ENCODE assay signal across 1 cellular context in genomic region chr2:196729418-196729817, GRCh38.
TF ChIP-seq lines count a peak whose summit lies in the region.

No MANE protein-coding gene starts in this region.

TF ChIP-seq in HepG2, 621 proteins besides CTCF, POLR2A, EP300 and RAD21 (continued from another document and continues in another):
- no peak for TF ChIP-seq TBP (CRISPR knock-in tag; IDR thresholded peaks at IDR 0.05)
- peak; percentile 62; the same call in 1 of the 2 replicates for TF ChIP-seq ZBTB7B (CRISPR knock-in tag; IDR thresholded peaks at IDR 0.05)
- TF ChIP-seq, protein P1, sequence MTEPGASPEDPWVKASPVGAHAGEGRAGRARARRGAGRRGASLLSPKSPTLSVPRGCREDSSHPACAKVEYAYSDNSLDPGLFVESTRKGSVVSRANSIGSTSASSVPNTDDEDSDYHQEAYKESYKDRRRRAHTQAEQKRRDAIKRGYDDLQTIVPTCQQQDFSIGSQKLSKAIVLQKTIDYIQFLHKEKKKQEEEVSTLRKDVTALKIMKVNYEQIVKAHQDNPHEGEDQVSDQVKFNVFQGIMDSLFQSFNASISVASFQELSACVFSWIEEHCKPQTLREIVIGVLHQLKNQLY (CRISPR knock-in tag; IDR thresholded peaks at IDR 0.05) = peak; percentile 40; the same call in 1 of the 2 replicates
- TF ChIP-seq SP140L (CRISPR knock-in tag; IDR thresholded peaks at IDR 0.05; ENCODE audit: borderline replicate concordance) = no peak
- no peak for TF ChIP-seq BRCA1 (CRISPR knock-in tag; IDR thresholded peaks at IDR 0.05)
- no peak for TF ChIP-seq PCBP1 (IDR thresholded peaks at IDR 0.05; ENCODE audit: borderline replicate concordance, low read depth, low read length)
- no peak for TF ChIP-seq ZNF350 (CRISPR knock-in tag; IDR thresholded peaks at IDR 0.05; ENCODE audit: borderline replicate concordance, low read depth)
- peak; percentile 90 for TF ChIP-seq KDM6A (CRISPR knock-in tag; IDR thresholded peaks at IDR 0.05; ENCODE audit: low read depth)
- TF ChIP-seq REXO4 (CRISPR knock-in tag; IDR thresholded peaks at IDR 0.05; ENCODE audit: borderline replicate concordance) = no peak
- no peak for TF ChIP-seq KLF9 (CRISPR knock-in tag; IDR thresholded peaks at IDR 0.05; ENCODE audit: low read depth)
- peak; percentile 70 for TF ChIP-seq ZNF614 (CRISPR knock-in tag; IDR thresholded peaks at IDR 0.05; ENCODE audit: borderline replicate concordance)
- TF ChIP-seq, protein P2, sequence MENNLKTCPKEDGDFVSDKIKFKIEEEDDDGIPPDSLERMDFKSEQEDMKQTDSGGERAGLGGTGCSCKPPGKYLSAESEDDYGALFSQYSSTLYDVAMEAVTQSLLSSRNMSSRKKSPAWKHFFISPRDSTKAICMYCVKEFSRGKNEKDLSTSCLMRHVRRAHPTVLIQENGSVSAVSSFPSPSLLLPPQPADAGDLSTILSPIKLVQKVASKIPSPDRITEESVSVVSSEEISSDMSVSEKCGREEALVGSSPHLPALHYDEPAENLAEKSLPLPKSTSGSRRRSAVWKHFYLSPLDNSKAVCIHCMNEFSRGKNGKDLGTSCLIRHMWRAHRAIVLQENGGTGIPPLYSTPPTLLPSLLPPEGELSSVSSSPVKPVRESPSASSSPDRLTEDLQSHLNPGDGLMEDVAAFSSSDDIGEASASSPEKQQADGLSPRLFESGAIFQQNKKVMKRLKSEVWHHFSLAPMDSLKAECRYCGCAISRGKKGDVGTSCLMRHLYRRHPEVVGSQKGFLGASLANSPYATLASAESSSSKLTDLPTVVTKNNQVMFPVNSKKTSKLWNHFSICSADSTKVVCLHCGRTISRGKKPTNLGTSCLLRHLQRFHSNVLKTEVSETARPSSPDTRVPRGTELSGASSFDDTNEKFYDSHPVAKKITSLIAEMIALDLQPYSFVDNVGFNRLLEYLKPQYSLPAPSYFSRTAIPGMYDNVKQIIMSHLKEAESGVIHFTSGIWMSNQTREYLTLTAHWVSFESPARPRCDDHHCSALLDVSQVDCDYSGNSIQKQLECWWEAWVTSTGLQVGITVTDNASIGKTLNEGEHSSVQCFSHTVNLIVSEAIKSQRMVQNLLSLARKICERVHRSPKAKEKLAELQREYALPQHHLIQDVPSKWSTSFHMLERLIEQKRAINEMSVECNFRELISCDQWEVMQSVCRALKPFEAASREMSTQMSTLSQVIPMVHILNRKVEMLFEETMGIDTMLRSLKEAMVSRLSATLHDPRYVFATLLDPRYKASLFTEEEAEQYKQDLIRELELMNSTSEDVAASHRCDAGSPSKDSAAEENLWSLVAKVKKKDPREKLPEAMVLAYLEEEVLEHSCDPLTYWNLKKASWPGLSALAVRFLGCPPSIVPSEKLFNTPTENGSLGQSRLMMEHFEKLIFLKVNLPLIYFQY (CRISPR knock-in tag; IDR thresholded peaks at IDR 0.05; ENCODE audit: borderline replicate concordance) = peak; percentile 85
- TF ChIP-seq FOXP4 (CRISPR knock-in tag; IDR thresholded peaks at IDR 0.05) = peak; percentile 50
- TF ChIP-seq ZNF317 (CRISPR knock-in tag; IDR thresholded peaks at IDR 0.05) = peak; percentile 71; the same call in 1 of the 2 replicates
- TF ChIP-seq PPARG (CRISPR knock-in tag; conservative IDR thresholded peaks at IDR 0.05) = 0 out of 2 replicates have a peak, but pooled peaks have one; percentile 39
- 0 out of 2 replicates have a peak, but pooled peaks have one; percentile 41 for TF ChIP-seq MBD4 (IDR thresholded peaks at IDR 0.05; ENCODE audit: borderline replicate concordance, low read length)
- no peak for TF ChIP-seq CSRNP2 (CRISPR knock-in tag; conservative IDR thresholded peaks at IDR 0.05; ENCODE audit: low read depth)
- TF ChIP-seq ZNF10 (CRISPR knock-in tag; IDR thresholded peaks at IDR 0.05; ENCODE audit: borderline replicate concordance, low read depth) = no peak
- TF ChIP-seq WIZ (CRISPR knock-in tag; IDR thresholded peaks at IDR 0.05) = peak; percentile 80; the same call in 1 of the 2 replicates
- peak; percentile 35; the same call in 1 of the 2 replicates for TF ChIP-seq ZNF124 (CRISPR knock-in tag; IDR thresholded peaks at IDR 0.05)
- TF ChIP-seq RARA (CRISPR knock-in tag; IDR thresholded peaks at IDR 0.05) = peak; percentile 54; the same call in 1 of the 2 replicates
- TF ChIP-seq TBL1XR1 (IDR thresholded peaks at IDR 0.05; ENCODE audit: borderline replicate concordance, low read length, partially characterized antibody) = no peak
- TF ChIP-seq ZMYM4 (CRISPR knock-in tag; IDR thresholded peaks at IDR 0.05) = peak; percentile 98
- TF ChIP-seq, protein P3, sequence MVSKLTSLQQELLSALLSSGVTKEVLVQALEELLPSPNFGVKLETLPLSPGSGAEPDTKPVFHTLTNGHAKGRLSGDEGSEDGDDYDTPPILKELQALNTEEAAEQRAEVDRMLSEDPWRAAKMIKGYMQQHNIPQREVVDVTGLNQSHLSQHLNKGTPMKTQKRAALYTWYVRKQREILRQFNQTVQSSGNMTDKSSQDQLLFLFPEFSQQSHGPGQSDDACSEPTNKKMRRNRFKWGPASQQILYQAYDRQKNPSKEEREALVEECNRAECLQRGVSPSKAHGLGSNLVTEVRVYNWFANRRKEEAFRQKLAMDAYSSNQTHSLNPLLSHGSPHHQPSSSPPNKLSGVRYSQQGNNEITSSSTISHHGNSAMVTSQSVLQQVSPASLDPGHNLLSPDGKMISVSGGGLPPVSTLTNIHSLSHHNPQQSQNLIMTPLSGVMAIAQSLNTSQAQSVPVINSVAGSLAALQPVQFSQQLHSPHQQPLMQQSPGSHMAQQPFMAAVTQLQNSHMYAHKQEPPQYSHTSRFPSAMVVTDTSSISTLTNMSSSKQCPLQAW (CRISPR knock-in tag; IDR thresholded peaks at IDR 0.05) = peak; percentile 78; the same call in 1 of the 2 replicates
- TF ChIP-seq ZNF331 (CRISPR knock-in tag; IDR thresholded peaks at IDR 0.05) = 0 out of 2 replicates have a peak, but pooled peaks have one; percentile 23
- no peak for TF ChIP-seq ZNF543 (CRISPR knock-in tag; IDR thresholded peaks at IDR 0.05)
- peak; percentile 94 for TF ChIP-seq IKZF5 (CRISPR knock-in tag; IDR thresholded peaks at IDR 0.05)
- TF ChIP-seq ZNF335 (CRISPR knock-in tag; IDR thresholded peaks at IDR 0.05) = no peak
- no peak for TF ChIP-seq MED8 (CRISPR knock-in tag; IDR thresholded peaks at IDR 0.05; ENCODE audit: insufficient replicate concordance)
- TF ChIP-seq SP1 (IDR thresholded peaks at IDR 0.05) = no peak
- no peak for TF ChIP-seq SP1 (CRISPR knock-in tag; IDR thresholded peaks at IDR 0.05)
- 0 out of 2 replicates have a peak, but pooled peaks have one; percentile 19 for TF ChIP-seq MIER2 (CRISPR knock-in tag; IDR thresholded peaks at IDR 0.05)
- TF ChIP-seq SIX4 (CRISPR knock-in tag; IDR thresholded peaks at IDR 0.05) = peak; percentile 62; the same call in 1 of the 2 replicates
- no peak for TF ChIP-seq ZNF274 (CRISPR knock-in tag; IDR thresholded peaks at IDR 0.05)
- TF ChIP-seq, protein P4, sequence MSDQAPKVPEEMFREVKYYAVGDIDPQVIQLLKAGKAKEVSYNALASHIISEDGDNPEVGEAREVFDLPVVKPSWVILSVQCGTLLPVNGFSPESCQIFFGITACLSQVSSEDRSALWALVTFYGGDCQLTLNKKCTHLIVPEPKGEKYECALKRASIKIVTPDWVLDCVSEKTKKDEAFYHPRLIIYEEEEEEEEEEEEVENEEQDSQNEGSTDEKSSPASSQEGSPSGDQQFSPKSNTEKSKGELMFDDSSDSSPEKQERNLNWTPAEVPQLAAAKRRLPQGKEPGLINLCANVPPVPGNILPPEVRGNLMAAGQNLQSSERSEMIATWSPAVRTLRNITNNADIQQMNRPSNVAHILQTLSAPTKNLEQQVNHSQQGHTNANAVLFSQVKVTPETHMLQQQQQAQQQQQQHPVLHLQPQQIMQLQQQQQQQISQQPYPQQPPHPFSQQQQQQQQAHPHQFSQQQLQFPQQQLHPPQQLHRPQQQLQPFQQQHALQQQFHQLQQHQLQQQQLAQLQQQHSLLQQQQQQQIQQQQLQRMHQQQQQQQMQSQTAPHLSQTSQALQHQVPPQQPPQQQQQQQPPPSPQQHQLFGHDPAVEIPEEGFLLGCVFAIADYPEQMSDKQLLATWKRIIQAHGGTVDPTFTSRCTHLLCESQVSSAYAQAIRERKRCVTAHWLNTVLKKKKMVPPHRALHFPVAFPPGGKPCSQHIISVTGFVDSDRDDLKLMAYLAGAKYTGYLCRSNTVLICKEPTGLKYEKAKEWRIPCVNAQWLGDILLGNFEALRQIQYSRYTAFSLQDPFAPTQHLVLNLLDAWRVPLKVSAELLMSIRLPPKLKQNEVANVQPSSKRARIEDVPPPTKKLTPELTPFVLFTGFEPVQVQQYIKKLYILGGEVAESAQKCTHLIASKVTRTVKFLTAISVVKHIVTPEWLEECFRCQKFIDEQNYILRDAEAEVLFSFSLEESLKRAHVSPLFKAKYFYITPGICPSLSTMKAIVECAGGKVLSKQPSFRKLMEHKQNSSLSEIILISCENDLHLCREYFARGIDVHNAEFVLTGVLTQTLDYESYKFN (CRISPR knock-in tag; conservative IDR thresholded peaks at IDR 0.05) = peak; percentile 95
- TF ChIP-seq, protein P5, sequence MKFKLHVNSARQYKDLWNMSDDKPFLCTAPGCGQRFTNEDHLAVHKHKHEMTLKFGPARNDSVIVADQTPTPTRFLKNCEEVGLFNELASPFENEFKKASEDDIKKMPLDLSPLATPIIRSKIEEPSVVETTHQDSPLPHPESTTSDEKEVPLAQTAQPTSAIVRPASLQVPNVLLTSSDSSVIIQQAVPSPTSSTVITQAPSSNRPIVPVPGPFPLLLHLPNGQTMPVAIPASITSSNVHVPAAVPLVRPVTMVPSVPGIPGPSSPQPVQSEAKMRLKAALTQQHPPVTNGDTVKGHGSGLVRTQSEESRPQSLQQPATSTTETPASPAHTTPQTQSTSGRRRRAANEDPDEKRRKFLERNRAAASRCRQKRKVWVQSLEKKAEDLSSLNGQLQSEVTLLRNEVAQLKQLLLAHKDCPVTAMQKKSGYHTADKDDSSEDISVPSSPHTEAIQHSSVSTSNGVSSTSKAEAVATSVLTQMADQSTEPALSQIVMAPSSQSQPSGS (CRISPR knock-in tag; IDR thresholded peaks at IDR 0.05) = 0 out of 2 replicates have a peak, but pooled peaks have one; percentile 37
- 0 out of 2 replicates have a peak, but pooled peaks have one; percentile 29 for TF ChIP-seq HNF1A (IDR thresholded peaks at IDR 0.05; ENCODE audit: low read depth)
- no peak for TF ChIP-seq HNF1A (CRISPR knock-in tag; IDR thresholded peaks at IDR 0.05; ENCODE audit: borderline replicate concordance)
- TF ChIP-seq RFX1 (IDR thresholded peaks at IDR 0.05) = no peak
